ENCODE assay signal across 13 cellular contexts in genomic region chr2:68747918-68748317, GRCh38. TPM values are rescaled to one million over a fixed set of nuclear protein-coding genes. Genes with fewer than 3 reads are reported as not detected.
DNase-seq lines count a peak whose midpoint lies in the region; ATAC-seq and TF ChIP-seq lines count a peak whose summit lies in the region.
"Had no signal": no experiment of that assay in that cellular context is flagged by ENCODE, and none has a peak within 500 bp of the region (broad histone marks: within the 10 kb centered on the region; RNA-seq: fewer than 3 reads in every experiment).

No MANE protein-coding gene starts in this region.

- H3K9me3 ChIP-seq in DND-41 (ENCODE audit: insufficient read depth, low read length, severe bottlenecking): no peaks in the 10 kb centered on the region
- H3K9me3 ChIP-seq in stomach: no peaks in the 10 kb centered on the region
- H3K9me3 ChIP-seq: testis had no signal

- 28 to 53% (median 51%) methylated on average over 2 of the region's 2 CpGs for WGBS in stomach, 5 donors

- no peak for DNase-seq in activated CD4-positive, alpha-beta T cell treated with anti-CD3 and anti-CD28 coated beads, Interleukin-2, amount 10 ng/mL, durations not matched to agents 24 days and 14 days
- DNase-seq in activated CD4-positive, alpha-beta T cell treated with anti-CD3 and anti-CD28 coated beads, Interleukin-2, amount 50 U/mL, for 4 hours: no peak
- DNase-seq in DND-41 (no peak), naive B cell (no peak), sciatic nerve (ENCODE audit: low spot score) (no peak), NCI-H2227 (lab: John Stamatoyannopoulos, UW; ENCODE audit: unreplicated experiment) (no peak), stomach (no peak)
- DNase-seq in activated T-cell treated with anti-CD3 and anti-CD28 coated beads, Interleukin-2, amount 50 U/mL, for 72 hours: no peak
- DNase-seq: kidney glomerular epithelial cell, SHP77, testis had no signal

- H3K79me2 ChIP-seq in DND-41 (ENCODE audit: insufficient read depth, low read length): peaks cover 80% of the 10 kb centered on the region

- H3K9ac ChIP-seq in DND-41 (ENCODE audit: low read depth, low read length): no peak overlapping the region

- H4K20me1 ChIP-seq in DND-41 (ENCODE audit: insufficient read depth, low read length): no peaks in the 10 kb centered on the region

- H3K4me1 ChIP-seq in DND-41 (ENCODE audit: insufficient read depth, low read length): peaks cover 48% of the 10 kb centered on the region
- H3K4me1 ChIP-seq in stomach: peaks cover 0 to 26% (median 8%) of the 10 kb centered on the region in 4 donors
- H3K4me1 ChIP-seq: testis had no signal

- no peak overlapping the region for H3K4me2 ChIP-seq in DND-41 (ENCODE audit: insufficient read depth, low read length)

- no peak overlapping the region for H2AFZ ChIP-seq in DND-41 (ENCODE audit: low read depth, low read length)

- peaks cover 5% of the 10 kb centered on the region for H3K9me3 Mint-ChIP-seq in activated CD4-positive, alpha-beta T cell treated with anti-CD3 and anti-CD28 coated beads, Interleukin-2, amount 10 ng/mL, durations not matched to agents 24 days and 14 days
- H3K9me3 Mint-ChIP-seq in activated T-cell treated with anti-CD3 and anti-CD28 coated beads, Interleukin-2, amount 50 U/mL, for 72 hours: no peaks in the 10 kb centered on the region
- H3K9me3 Mint-ChIP-seq in naive B cell: no peaks in the 10 kb centered on the region

- peak overlapping the region; percentile 31 for H3K4me3 Mint-ChIP-seq in activated CD4-positive, alpha-beta T cell treated with anti-CD3 and anti-CD28 coated beads, Interleukin-2, amount 10 ng/mL, durations not matched to agents 24 days and 14 days
- H3K4me3 Mint-ChIP-seq in activated T-cell treated with anti-CD3 and anti-CD28 coated beads, Interleukin-2, amount 50 U/mL, for 72 hours: peak overlapping the region; percentile 48 to 78
- H3K4me3 Mint-ChIP-seq in naive B cell: no peak overlapping the region

- no peak overlapping the region for H3K4me3 ChIP-seq in DND-41 (ENCODE audit: low read depth in 1 of 2, low read length in 2 of 2)
- no peak overlapping the region for H3K4me3 ChIP-seq in stomach
- H3K4me3 ChIP-seq: testis had no signal

- H3K36me3 ChIP-seq in DND-41 (ENCODE audit: insufficient read depth, low read length) (peaks cover 14% of the 10 kb centered on the region), stomach (no peaks in the 10 kb centered on the region)

- ATAC-seq in DND-41 (ENCODE audit: insufficient read depth, low read depth) (no peak), naive B cell (ENCODE audit: low read depth in 2 of 2) (no peak), sciatic nerve (no peak)
- ATAC-seq in activated T-cell treated with anti-CD3 and anti-CD28 coated beads, Interleukin-2, amount 50 U/mL, for 72 hours (replicated peaks in 1 of 2): no peak
- ATAC-seq: HCT116 had no signal

- intact Hi-C loops in activated CD4-positive, alpha-beta T cell treated with anti-CD3 and anti-CD28 coated beads, Interleukin-2, amount 10 ng/mL, durations not matched to agents 24 days and 14 days (cut with micrococcal nuclease): no loop called here
- intact Hi-C loops in sciatic nerve (cut with DNase I): no loop called here
- intact Hi-C loops in stomach (cut with DNase I; ENCODE audit: low total_unique reads): no loop called here

- H3K27me3 ChIP-seq in DND-41 (ENCODE audit: insufficient read depth, low read length, poor library complexity): no peaks in the 10 kb centered on the region
- no peaks in the 10 kb centered on the region for H3K27me3 ChIP-seq in stomach
- H3K27me3 ChIP-seq: testis had no signal

- no peak for TF ChIP-seq EP300 in stomach (IDR thresholded peaks at IDR 0.05)

- H3K27ac Mint-ChIP-seq in activated CD4-positive, alpha-beta T cell treated with anti-CD3 and anti-CD28 coated beads, Interleukin-2, amount 10 ng/mL, durations not matched to agents 24 days and 14 days: peak overlapping the region; percentile 49
- peak overlapping the region; percentile 55 for H3K27ac Mint-ChIP-seq in activated T-cell treated with anti-CD3 and anti-CD28 coated beads, Interleukin-2, amount 50 U/mL, for 72 hours
- peak overlapping the region in 5 of 6 donors; percentile 49 to 86 (median 72) for H3K27ac Mint-ChIP-seq in naive B cell

- no peaks in the 10 kb centered on the region for H3K27me3 Mint-ChIP-seq in activated CD4-positive, alpha-beta T cell treated with anti-CD3 and anti-CD28 coated beads, Interleukin-2, amount 10 ng/mL, durations not matched to agents 24 days and 14 days
- no peaks in the 10 kb centered on the region for H3K27me3 Mint-ChIP-seq in activated T-cell treated with anti-CD3 and anti-CD28 coated beads, Interleukin-2, amount 50 U/mL, for 72 hours (ENCODE audit: low read depth)
- H3K27me3 Mint-ChIP-seq in naive B cell: no peaks in the 10 kb centered on the region

- peaks cover 79% of the 10 kb centered on the region for H3K4me1 Mint-ChIP-seq in activated CD4-positive, alpha-beta T cell treated with anti-CD3 and anti-CD28 coated beads, Interleukin-2, amount 10 ng/mL, durations not matched to agents 24 days and 14 days
- H3K4me1 Mint-ChIP-seq in activated T-cell treated with anti-CD3 and anti-CD28 coated beads, Interleukin-2, amount 50 U/mL, for 72 hours (ENCODE audit: low read depth): peaks cover 90% of the 10 kb centered on the region
- H3K4me1 Mint-ChIP-seq in naive B cell: peaks cover 59 to 73% (median 72%) of the 10 kb centered on the region in 3 donors

- TF ChIP-seq POLR2A in stomach (IDR thresholded peaks at IDR 0.05): no peak

- H3K27ac ChIP-seq in DND-41 (ENCODE audit: low read length) (0 out of 2 replicates have a peak overlapping the region, but pooled peaks have one; percentile 40), stomach (no peak overlapping the region)
- H3K27ac ChIP-seq: testis had no signal

- TF ChIP-seq CTCF in DND-41 (IDR thresholded peaks at IDR 0.05; ENCODE audit: borderline replicate concordance, extremely low read depth, low read length, poor library complexity, severe bottlenecking) (no peak), stomach (IDR thresholded peaks at IDR 0.05) (no peak)

- peaks cover 46% of the 10 kb centered on the region for H3K36me3 Mint-ChIP-seq in activated CD4-positive, alpha-beta T cell treated with anti-CD3 and anti-CD28 coated beads, Interleukin-2, amount 10 ng/mL, durations not matched to agents 24 days and 14 days (ENCODE audit: low read depth)
- H3K36me3 Mint-ChIP-seq in activated T-cell treated with anti-CD3 and anti-CD28 coated beads, Interleukin-2, amount 50 U/mL, for 72 hours (ENCODE audit: insufficient read depth in 2 of 2): peaks cover 9 to 22% of the 10 kb centered on the region in 2 donors
- peaks cover 7 to 9% of the 10 kb centered on the region in 2 donors for H3K36me3 Mint-ChIP-seq in naive B cell

RNA-seq across cellular contexts. Expression of gene ARHGAP25, which starts 13.3 kb away (rescaled TPM):
- total RNA-seq in activated CD4-positive, alpha-beta T cell treated with anti-CD3 and anti-CD28 coated beads, Interleukin-2, amount 10 ng/mL, durations not matched to agents 24 days and 14 days: 37.8 and 42.2 TPM in 2 replicates
- 10 to 100 TPM; 38.3 to 49.5 TPM for total RNA-seq in activated T-cell treated with anti-CD3 and anti-CD28 coated beads, Interleukin-2, amount 50 U/mL, for 72 hours
- polyA plus RNA-seq in naive B cell (ENCODE audit: low read depth in 6 of 6): 100 to 1,000 TPM in 4 of 6 donors, 10 to 100 TPM in 2; 45.1 to 164 (median 107) TPM
- total RNA-seq in sciatic nerve: 21.6 TPM
- 10 to 100 TPM in 2 of 5 donors, 1 to 10 TPM in 1, under 1 TPM in 1, not detected in 1; 0.29 to 17.1 (median 8.7) TPM for total RNA-seq in stomach
- polyA plus RNA-seq in stomach: 1 to 10 TPM; 3.6 to 6.3 (median 4.0) TPM
- total RNA-seq: G401 had no signal

Comparison
In these comparisons a context has a peak if more than half of its experiments do, and no peak if none do; other contexts are left out.
1. H3K4me3 Mint-ChIP-seq: peak in activated CD4-positive, alpha-beta T cell treated with anti-CD3 and anti-CD28 coated beads, Interleukin-2, amount 10 ng/mL, durations not matched to agents 24 days and 14 days (single experiment) and activated T-cell treated with anti-CD3 and anti-CD28 coated beads, Interleukin-2, amount 50 U/mL, for 72 hours (2 of 2); none in naive B cell (0 of 8).
2. Peak in every context shown above with its lines, with median percentiles within 50 percentile points of each other: H3K27ac Mint-ChIP-seq.